8 cellular contexts compared by ENCODE assay signal in genomic region chr1:111507411-111508201, GRCh38. TPM values are rescaled to one million over a fixed set of nuclear protein-coding genes. Genes with fewer than 3 reads are reported as not detected.
DNase-seq lines count a peak whose midpoint lies in the region; ATAC-seq, FAIRE-seq and TF ChIP-seq lines count a peak whose summit lies in the region.

No MANE protein-coding gene starts in this region.

- no peaks in the 10 kb centered on the region for H3K27me3 ChIP-seq in GM12878 (replicated peaks in 1 of 2; ENCODE audit: control insufficient read depth in 2 of 2, insufficient read depth in 2 of 2, low read length in 1 of 2)

- no peak for TF ChIP-seq RAD21 in GM12878 (IDR thresholded peaks at IDR 0.05; ENCODE audit: insufficient read depth, low read depth, low read length)

- CTCF ChIA-PET in GM12878 (lab: Yijun Ruan, JAX) = interaction anchor here (0.8 to 6.9 kb wide), 65 partner anchors 10 to 477 kb away, joined by 3 to 109 read pairs (median 8); partner anchors contain the start of genes ATP5PB, DDX20, INKA2 and RAP1A

- peak; percentile 42 for ATAC-seq in GM21390 (IDR thresholded peaks at IDR 0.05; ENCODE audit: unreplicated experiment)
- peak; percentile 79 for ATAC-seq in GM12878

- no peaks in the 10 kb centered on the region for H3K36me3 ChIP-seq in GM12878 (ENCODE audit: control insufficient read depth in 2 of 2, insufficient read depth in 2 of 2, low read length in 1 of 2)

- H3K9ac ChIP-seq in GM12878 (ENCODE audit: control insufficient read depth, insufficient read depth, low read length) = peak overlapping the region; percentile 86

- in situ Hi-C loops in GM12878 (cut with MboI) = loop anchor here (5.0 to 10.0 kb wide), 2 partner anchors 140 to 247 kb away; partner anchors contain the start of gene DDX20

- SMC1A ChIA-PET in GM12878 (lab: Charles Lee; ENCODE audit: uncharacterized antibody, unreplicated experiment) = interaction anchor here (0.7 to 8.2 kb wide), 62 partner anchors 11 to 316 kb away, joined by 3 to 128 read pairs (median 5); partner anchors contain the start of genes DDX20, INKA2, RAP1A and WDR77

- peaks cover 2% of the 10 kb centered on the region; the same call in 1 of the 2 replicates for H3K79me2 ChIP-seq in GM12878 (ENCODE audit: control insufficient read depth, insufficient read depth, low read length)

- BruUV-seq in GM12878 (replicated peaks; lab: Mats Ljungman, UMichigan) = no TSS peak

- peak in 2 of 3 experiments; percentile 15 to 32; a peak in 1 of 6 replicates for TF ChIP-seq CTCF in GM12878 (IDR thresholded peaks at IDR 0.05 in 2 of 3, conservative IDR thresholded peaks at IDR 0.05 in 1 of 3; ENCODE audit: control insufficient read depth in 2 of 3, extremely low read depth in 1 of 3, insufficient read depth in 1 of 3, low read depth in 3 of 3, low read length in 3 of 3)

- no peaks in the 10 kb centered on the region for H3K9me3 ChIP-seq in GM12878 (replicated peaks; ENCODE audit: control insufficient read depth, insufficient read depth, low read length)
- no peaks in the 10 kb centered on the region for H3K9me3 ChIP-seq in iPS-18c (ENCODE audit: control insufficient read depth, insufficient read depth, low read length)

- no peak for FAIRE-seq in HTR-8/SVneo (lab: Jason Lieb, UNC)
- peak; percentile 92 for FAIRE-seq in GM12878 (lab: Jason Lieb, UNC)

- POLR2A ChIA-PET in GM12878 (lab: Charles Lee) = interaction anchor here (0.5 to 2.8 kb wide), 33 partner anchors 8 to 586 kb away, joined by 3 to 15 read pairs (median 4); partner anchors contain the start of genes DDX20 and INKA2

- intact Hi-C loops in GM12878 (cut with micrococcal nuclease; ENCODE audit: unreplicated experiment) = loop anchor here (1.0 to 5.0 kb wide), 10 partner anchors 26 to 285 kb away; partner anchors contain the start of genes ATP5PB, DDX20 and WDR77

- peak overlapping the region; percentile 69 for H3K4me3 ChIP-seq in GM12878
- H3K4me3 ChIP-seq in iPS-18c (ENCODE audit: insufficient read depth, low read depth, low read length) = peak overlapping the region; percentile 16; the same call in 1 of the 2 replicates

- TF ChIP-seq POLR2A in GM12878 (IDR thresholded peaks at IDR 0.05; ENCODE audit: low read depth, low read length) = peak; percentile 62

- no peaks in the 10 kb centered on the region for H4K20me1 ChIP-seq in GM12878 (ENCODE audit: control insufficient read depth, insufficient read depth)

- TF ChIP-seq EP300 in GM12878 (IDR thresholded peaks at IDR 0.05; ENCODE audit: borderline replicate concordance in 1 of 2, control insufficient read depth in 1 of 2, low read depth in 2 of 2, low read length in 2 of 2) = peak in 1 of 2 experiments; percentile 73; a peak in 2 of 4 replicates

- peak overlapping the region; percentile 99 for H3K27ac ChIP-seq in GM12878 (ENCODE audit: control insufficient read depth, insufficient read depth)

- H3K4me1 ChIP-seq in GM12878 (ENCODE audit: control insufficient read depth, insufficient read depth, low read length) = peaks cover 58% of the 10 kb centered on the region

- H2AFZ ChIP-seq in GM12878 (ENCODE audit: control insufficient read depth, low read depth, low read length) = peak overlapping the region; percentile 91

- RAD21 ChIA-PET in GM12878 (lab: Charles Lee; ENCODE audit: unreplicated experiment) = interaction anchor here (0.7 to 4.6 kb wide), 58 partner anchors 9 to 305 kb away, joined by 3 to 105 read pairs (median 6); partner anchors contain the start of genes ATP5PB, C1orf162, DDX20 and INKA2

- peak overlapping the region; percentile 99 for H3K4me2 ChIP-seq in GM12878 (ENCODE audit: control insufficient read depth, insufficient read depth)

- under 1% methylated on average over 15 of the region's 15 CpGs for WGBS in GM12878 (ENCODE audit: insufficient coverage, insufficient replicate concordance, low lambda C conversion rate, missing lambda C conversion rate)

- peak; percentile 59 for DNase-seq in COLO668 (lab: John Stamatoyannopoulos, UW; ENCODE audit: unreplicated experiment)
- DNase-seq in HTR-8/SVneo (ENCODE audit: insufficient read length, low spot score) = peak; percentile 25
- peak in 4 of 5 donors; percentile 22 to 94 (median 34) for DNase-seq in T-helper 1 cell
- DNase-seq in GM12878 (ENCODE audit: low read depth, low spot score) = peak; percentile 82
- DNase-seq in smooth muscle cell of the brain vasculature (ENCODE audit: low read depth, low spot score) = peak; percentile 35
- DNase-seq in NCI-H2029 treated with DMSO at 0.1 percent for 48 hours (lab: John Stamatoyannopoulos, UW) = no peak

RNA-seq across cellular contexts. Expression of gene ADORA3, which starts 4.2 kb away (rescaled TPM):
- total RNA-seq in GM12878 (2013; cell fraction: nucleolus; rRNA removed) = not detected in 2 replicates
- total RNA-seq in GM12878 (2014; rRNA removed) (0.17 and 0.27 TPM in 2 replicates), GM12878 (2014; rRNA removed; fragmentation: Illumina TruSeq; extraction: Trizol) (0.18 and 0.32 TPM in 2 replicates), GM12878 (2021) (0.18 TPM in 1 of 2 replicates, not detected in the other)
- polyA plus RNA-seq in GM12878 (2011; ENCODE audit: low read depth) = 0.16 TPM
- polyA plus RNA-seq in GM12878 (2011; rRNA removed) (0.20 and 0.88 TPM in 2 replicates), GM12878 (2014; fragmentation: Illumina TruSeq; extraction: Trizol) (0.29 TPM in 1 of 2 replicates, not detected in the other), GM12878 (2014; fragmentation: Nextera tagmentation; extraction: Ambion mirVana) (under 1 TPM in 1 of 2 experiments, not detected in 1; 0.18 TPM), GM12878 (2014; rRNA removed) (0.06 and 0.22 TPM in 2 replicates), GM12878 (2016; fragmentation: Nextera tagmentation; extraction: Ambion mirVana) (under 1 TPM in 1 of 2 experiments, not detected in 1; 0.14 TPM)
- 0.08 and 0.19 TPM in 2 replicates for polyA plus RNA-seq in GM12878 (2011; cell fraction: cytosol; rRNA removed)
- 0.21 and 0.67 TPM in 2 replicates for polyA plus RNA-seq in GM12878 (2011; cell fraction: nucleus; rRNA removed)
- polyA plus RNA-seq in GM12878 (2012) = 0.06 and 0.15 TPM in 2 replicates
- polyA minus RNA-seq in GM12878 (2011; rRNA and poly(A)+ RNA removed) = not detected in 2 replicates
- not detected in 2 replicates for polyA minus RNA-seq in GM12878 (2011; cell fraction: cytosol; rRNA and poly(A)+ RNA removed)
- polyA minus RNA-seq in GM12878 (2011; cell fraction: nucleus; rRNA and poly(A)+ RNA removed) = 0.24 and 0.29 TPM in 2 replicates

RNA-seq across cellular contexts. Expression of gene TMIGD3, which starts 4.2 kb away (rescaled TPM):
- total RNA-seq in GM12878 (2013; cell fraction: nucleolus; rRNA removed) = 0.35 TPM in 1 of 2 replicates, not detected in the other
- 0.17 TPM in 1 of 2 replicates, not detected in the other for total RNA-seq in GM12878 (2014; rRNA removed)
- not detected in 2 replicates for total RNA-seq in GM12878 (2014; rRNA removed; fragmentation: Illumina TruSeq; extraction: Trizol)
- total RNA-seq in GM12878 (2021) = 0.13 TPM in 1 of 2 replicates, not detected in the other
- not detected for polyA plus RNA-seq in GM12878 (2011; ENCODE audit: low read depth)
- polyA plus RNA-seq in GM12878 (2011; rRNA removed) = not detected in 2 replicates
- 0.07 TPM in 1 of 2 replicates, not detected in the other for polyA plus RNA-seq in GM12878 (2011; cell fraction: cytosol; rRNA removed)
- 0.10 and 0.13 TPM in 2 replicates for polyA plus RNA-seq in GM12878 (2011; cell fraction: nucleus; rRNA removed)
- not detected in 2 replicates for polyA plus RNA-seq in GM12878 (2012)
- polyA plus RNA-seq in GM12878 (2014; fragmentation: Illumina TruSeq; extraction: Trizol) = not detected in 2 replicates
- not detected for polyA plus RNA-seq in GM12878 (2014; fragmentation: Nextera tagmentation; extraction: Ambion mirVana)
- polyA plus RNA-seq in GM12878 (2014; rRNA removed) = 0.11 TPM in 1 of 2 replicates, not detected in the other
- not detected for polyA plus RNA-seq in GM12878 (2016; fragmentation: Nextera tagmentation; extraction: Ambion mirVana)
- polyA minus RNA-seq in GM12878 (2011; rRNA and poly(A)+ RNA removed) = 0.15 TPM in 1 of 2 replicates, not detected in the other
- polyA minus RNA-seq in GM12878 (2011; cell fraction: cytosol; rRNA and poly(A)+ RNA removed) = not detected in 2 replicates
- polyA minus RNA-seq in GM12878 (2011; cell fraction: nucleus; rRNA and poly(A)+ RNA removed) = not detected in 2 replicates

RNA-seq across cellular contexts. Expression of gene C1orf162, which starts 33.8 kb away (rescaled TPM):
- 7.2 and 7.6 TPM in 2 replicates for total RNA-seq in GM12878 (2013; cell fraction: nucleolus; rRNA removed)
- total RNA-seq in GM12878 (2014; rRNA removed) (3.0 and 3.2 TPM in 2 replicates), GM12878 (2014; rRNA removed; fragmentation: Illumina TruSeq; extraction: Trizol) (4.7 and 5.7 TPM in 2 replicates), GM12878 (2021) (3.9 and 4.0 TPM in 2 replicates)
- polyA plus RNA-seq in GM12878 (2011; ENCODE audit: low read depth) = 2.1 TPM
- polyA plus RNA-seq in GM12878 (2011; rRNA removed) (2.4 TPM in 2 replicates), GM12878 (2014; fragmentation: Illumina TruSeq; extraction: Trizol) (8.8 and 11.3 TPM in 2 replicates), GM12878 (2014; fragmentation: Nextera tagmentation; extraction: Ambion mirVana) (10 to 100 TPM in 1 of 2 experiments, 1 to 10 TPM in 1; 8.1 to 11.1 TPM), GM12878 (2014; rRNA removed) (4.5 and 4.6 TPM in 2 replicates), GM12878 (2016; fragmentation: Nextera tagmentation; extraction: Ambion mirVana) (1 to 10 TPM; 3.3 to 3.4 TPM)
- 0.90 and 1.2 TPM in 2 replicates for polyA plus RNA-seq in GM12878 (2011; cell fraction: cytosol; rRNA removed)
- polyA plus RNA-seq in GM12878 (2011; cell fraction: nucleus; rRNA removed) = 5.7 and 7.8 TPM in 2 replicates
- polyA plus RNA-seq in GM12878 (2012) = 0.81 and 1.0 TPM in 2 replicates
- polyA minus RNA-seq in GM12878 (2011; rRNA and poly(A)+ RNA removed) = 0.26 and 1.0 TPM in 2 replicates
- polyA minus RNA-seq in GM12878 (2011; cell fraction: cytosol; rRNA and poly(A)+ RNA removed) = 0.52 TPM in 1 of 2 replicates, not detected in the other
- 1.1 and 1.7 TPM in 2 replicates for polyA minus RNA-seq in GM12878 (2011; cell fraction: nucleus; rRNA and poly(A)+ RNA removed)

RNA-seq across cellular contexts. Expression of gene ATP5PB, which starts 58.3 kb away (rescaled TPM):
- 42.7 and 50.3 TPM in 2 replicates for total RNA-seq in GM12878 (2013; cell fraction: nucleolus; rRNA removed)
- total RNA-seq in GM12878 (2014; rRNA removed) = 475 and 625 TPM in 2 replicates
- 578 and 594 TPM in 2 replicates for total RNA-seq in GM12878 (2014; rRNA removed; fragmentation: Illumina TruSeq; extraction: Trizol)
- total RNA-seq in GM12878 (2021) = 380 and 389 TPM in 2 replicates
- 268 TPM for polyA plus RNA-seq in GM12878 (2011; ENCODE audit: low read depth)
- 728 and 857 TPM in 2 replicates for polyA plus RNA-seq in GM12878 (2011; rRNA removed)
- polyA plus RNA-seq in GM12878 (2011; cell fraction: cytosol; rRNA removed) = 362 and 444 TPM in 2 replicates
- 185 and 197 TPM in 2 replicates for polyA plus RNA-seq in GM12878 (2011; cell fraction: nucleus; rRNA removed)
- 315 and 389 TPM in 2 replicates for polyA plus RNA-seq in GM12878 (2012)
- polyA plus RNA-seq in GM12878 (2014; fragmentation: Illumina TruSeq; extraction: Trizol) = 627 and 753 TPM in 2 replicates
- polyA plus RNA-seq in GM12878 (2014; fragmentation: Nextera tagmentation; extraction: Ambion mirVana) = 1,000 to 10,000 TPM; 1,250 to 1,760 TPM
- 503 and 598 TPM in 2 replicates for polyA plus RNA-seq in GM12878 (2014; rRNA removed)
- 100 to 1,000 TPM; 859 to 866 TPM for polyA plus RNA-seq in GM12878 (2016; fragmentation: Nextera tagmentation; extraction: Ambion mirVana)
- 180 and 268 TPM in 2 replicates for polyA minus RNA-seq in GM12878 (2011; rRNA and poly(A)+ RNA removed)
- 93.7 and 121 TPM in 2 replicates for polyA minus RNA-seq in GM12878 (2011; cell fraction: cytosol; rRNA and poly(A)+ RNA removed)
- 12.6 and 16.7 TPM in 2 replicates for polyA minus RNA-seq in GM12878 (2011; cell fraction: nucleus; rRNA and poly(A)+ RNA removed)

RNA-seq across cellular contexts. Expression of gene WDR77, which starts 58.5 kb away (rescaled TPM):
- 19.3 and 27.3 TPM in 2 replicates for total RNA-seq in GM12878 (2013; cell fraction: nucleolus; rRNA removed)
- total RNA-seq in GM12878 (2014; rRNA removed) (75.3 and 79.8 TPM in 2 replicates), GM12878 (2014; rRNA removed; fragmentation: Illumina TruSeq; extraction: Trizol) (38.6 and 40.2 TPM in 2 replicates), GM12878 (2021) (57.5 and 61.5 TPM in 2 replicates)
- 27.3 TPM for polyA plus RNA-seq in GM12878 (2011; ENCODE audit: low read depth)
- polyA plus RNA-seq in GM12878 (2011; rRNA removed) (60.0 and 113 TPM in 2 replicates), GM12878 (2014; fragmentation: Illumina TruSeq; extraction: Trizol) (69.9 and 72.1 TPM in 2 replicates), GM12878 (2014; fragmentation: Nextera tagmentation; extraction: Ambion mirVana) (10 to 100 TPM; 12.7 to 34.1 TPM), GM12878 (2014; rRNA removed) (56.8 and 64.3 TPM in 2 replicates), GM12878 (2016; fragmentation: Nextera tagmentation; extraction: Ambion mirVana) (100 to 1,000 TPM; 153 to 167 TPM)
- 122 and 132 TPM in 2 replicates for polyA plus RNA-seq in GM12878 (2011; cell fraction: cytosol; rRNA removed)
- 155 and 168 TPM in 2 replicates for polyA plus RNA-seq in GM12878 (2011; cell fraction: nucleus; rRNA removed)
- 22.4 and 28.9 TPM in 2 replicates for polyA plus RNA-seq in GM12878 (2012)
- 114 and 143 TPM in 2 replicates for polyA minus RNA-seq in GM12878 (2011; rRNA and poly(A)+ RNA removed)
- polyA minus RNA-seq in GM12878 (2011; cell fraction: cytosol; rRNA and poly(A)+ RNA removed) = 22.1 and 30.8 TPM in 2 replicates
- 29.0 and 38.2 TPM in 2 replicates for polyA minus RNA-seq in GM12878 (2011; cell fraction: nucleus; rRNA and poly(A)+ RNA removed)
